Comparison of ENCODE assay signal across 20 cellular contexts in the genomic region with DNA sequence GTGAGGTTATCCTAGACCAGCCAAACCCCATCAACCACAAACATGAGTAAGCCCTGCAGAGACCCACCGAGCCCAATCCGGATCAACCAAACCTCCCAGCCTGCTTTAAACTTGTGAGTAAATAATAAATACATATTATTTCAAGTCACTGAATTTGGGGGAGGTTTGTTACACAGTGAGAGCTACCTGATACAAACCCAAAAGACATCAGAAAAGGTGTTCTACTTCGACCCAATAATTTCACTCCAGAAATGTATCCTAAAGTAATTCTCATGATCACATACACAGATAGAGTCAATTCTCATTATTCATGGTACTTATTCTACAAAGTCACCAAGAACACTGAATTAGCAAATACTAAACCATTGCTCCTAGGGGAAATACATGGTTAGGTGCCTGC. TPM values are rescaled to one million over a fixed set of nuclear protein-coding genes. Genes with fewer than 3 reads are reported as not detected.
DNase-seq lines count a peak whose midpoint lies in the region; ATAC-seq, FAIRE-seq and TF ChIP-seq lines count a peak whose summit lies in the region.
"Had no signal": no experiment of that assay in that cellular context is flagged by ENCODE, and none has a peak within 500 bp of the region (broad histone marks: within the 10 kb centered on the region; RNA-seq: fewer than 3 reads in every experiment).

No MANE protein-coding gene starts in this region.

- H3K36me3 Mint-ChIP-seq in neural crest cell (ENCODE audit: low read depth), result no peaks in the 10 kb centered on the region

- no peak for FAIRE-seq in D721Med (lab: Jason Lieb, UNC)
- FAIRE-seq: GM12891, GM18507, H1 had no signal

- peaks cover 3% of the 10 kb centered on the region for H3K9me3 Mint-ChIP-seq in neural crest cell

- POLR2A ChIA-PET in HEK293 (lab: Yijun Ruan, JAX), result no interaction called here

- H3K27ac ChIP-seq in DND-41 (ENCODE audit: low read length) (no peak overlapping the region), HEK293 (ENCODE audit: extremely low read depth, low read depth, low read length) (no peak overlapping the region)
- H3K27ac ChIP-seq: GM23248 had no signal

- H3K27me3 Mint-ChIP-seq in neural crest cell (ENCODE audit: low read depth), result no peaks in the 10 kb centered on the region

- peak overlapping the region; percentile 57 for H3K27ac Mint-ChIP-seq in neural crest cell (ENCODE audit: unreplicated experiment)
- H3K27ac Mint-ChIP-seq: CD4-positive, alpha-beta memory T cell had no signal

- H3K4me1 ChIP-seq in DND-41 (ENCODE audit: insufficient read depth, low read length) (no peaks in the 10 kb centered on the region), HEK293 (ENCODE audit: control insufficient read depth, insufficient read depth, low read length) (no peaks in the 10 kb centered on the region)

- H3K4me2 ChIP-seq in DND-41 (ENCODE audit: insufficient read depth, low read length), result no peak overlapping the region

- H3K79me2 ChIP-seq in DND-41 (ENCODE audit: insufficient read depth, low read length), result no peaks in the 10 kb centered on the region

- no peak overlapping the region for H2AFZ ChIP-seq in DND-41 (ENCODE audit: low read depth, low read length)
- H2AFZ ChIP-seq: GM23248 had no signal

- ATAC-seq in DND-41 (ENCODE audit: insufficient read depth, low read depth) (0 out of 3 replicates have a peak, but pooled peaks have one; percentile 45), GM21423 (IDR thresholded peaks at IDR 0.05; ENCODE audit: unreplicated experiment) (no peak)

- H3K9ac ChIP-seq in DND-41 (ENCODE audit: low read depth, low read length), result no peak overlapping the region
- H3K9ac ChIP-seq: GM23248 had no signal

- H3K9me3 ChIP-seq in DND-41 (ENCODE audit: insufficient read depth, low read length, severe bottlenecking) (no peaks in the 10 kb centered on the region), HEK293 (ENCODE audit: control insufficient read depth, insufficient read depth, low read depth, low read length) (no peaks in the 10 kb centered on the region)
- H3K9me3 ChIP-seq: Caco-2 had no signal

- H3K27me3 ChIP-seq in DND-41 (ENCODE audit: insufficient read depth, low read length, poor library complexity), result no peaks in the 10 kb centered on the region

- DNase-seq in DND-41, result no peak
- DNase-seq in islet precursor cell, result peak; percentile 6
- DNase-seq in neural crest cell (ENCODE audit: low read depth, low spot score), result no peak
- no peak for DNase-seq in COR-L47 (lab: John Stamatoyannopoulos, UW)
- no peak for DNase-seq in D721Med (ENCODE audit: insufficient read length, low spot score)
- no peak for DNase-seq in germinal center (ENCODE audit: low spot score)
- DNase-seq: C1 segment of cervical spinal cord; Caco-2; CD4-positive, alpha-beta memory T cell; DMS 273 treated with DMSO at 0.1 percent for 48 hours; DMS79; GF-D8; GM23248; H7; HCEC 1CT had no signal

- no peak overlapping the region for H3K4me3 Mint-ChIP-seq in neural crest cell
- H3K4me3 Mint-ChIP-seq: CD4-positive, alpha-beta memory T cell had no signal

- TF ChIP-seq CTCF in DND-41 (IDR thresholded peaks at IDR 0.05; ENCODE audit: borderline replicate concordance, extremely low read depth, low read length, poor library complexity, severe bottlenecking) (no peak), HEK293 (tag by site-specific recombination; IDR thresholded peaks at IDR 0.05) (no peak), neural crest cell (conservative IDR thresholded peaks at IDR 0.05) (no peak), D721Med (IDR thresholded peaks at IDR 0.05; ENCODE audit: insufficient read depth, missing control alignments) (no peak)

- H3K4me1 Mint-ChIP-seq in neural crest cell, result no peaks in the 10 kb centered on the region
- H3K4me1 Mint-ChIP-seq: CD4-positive, alpha-beta memory T cell had no signal

- H3K4me3 ChIP-seq in DND-41 (ENCODE audit: low read depth in 1 of 2, low read length in 2 of 2), result no peak overlapping the region
- no peak overlapping the region for H3K4me3 ChIP-seq in HEK293 (ENCODE audit: low read depth, low read length)
- H3K4me3 ChIP-seq: GM23248 had no signal

- no peaks in the 10 kb centered on the region for H4K20me1 ChIP-seq in DND-41 (ENCODE audit: insufficient read depth, low read length)

- no peaks in the 10 kb centered on the region for H3K36me3 ChIP-seq in DND-41 (ENCODE audit: insufficient read depth, low read length)
- H3K36me3 ChIP-seq in HEK293 (ENCODE audit: control insufficient read depth in 2 of 2, insufficient read depth in 1 of 2, low read length in 2 of 2), result no peaks in the 10 kb centered on the region

- CTCF ChIA-PET in HEK293 (lab: Yijun Ruan, JAX), result interaction anchor here (1.2 kb wide), 1 partner anchor 56 kb away, joined by 3 read pairs; no protein-coding TSS in a partner anchor

TF ChIP-seq in HEK293, 187 proteins besides CTCF, POLR2A, EP300 and RAD21:
- TF ChIP-seq ZNF555 (tag by site-specific recombination; conservative IDR thresholded peaks at IDR 0.05), result 0 out of 2 replicates have a peak, but pooled peaks have one; percentile 18
- peak; percentile 54; the same call in 1 of the 2 replicates for TF ChIP-seq RBAK (tag by site-specific recombination; IDR thresholded peaks at IDR 0.05)
- no peak for TF ChIP-seq ZNF843 (tag by site-specific recombination; IDR thresholded peaks at IDR 0.05)

RNA-seq across cellular contexts. Expression of a gene that starts 16.2 kb away (rescaled TPM):
- 171 and 175 TPM in 2 replicates for total RNA-seq in neural crest cell
